ENCODE assay signal across 11 cellular contexts in the genomic region with DNA sequence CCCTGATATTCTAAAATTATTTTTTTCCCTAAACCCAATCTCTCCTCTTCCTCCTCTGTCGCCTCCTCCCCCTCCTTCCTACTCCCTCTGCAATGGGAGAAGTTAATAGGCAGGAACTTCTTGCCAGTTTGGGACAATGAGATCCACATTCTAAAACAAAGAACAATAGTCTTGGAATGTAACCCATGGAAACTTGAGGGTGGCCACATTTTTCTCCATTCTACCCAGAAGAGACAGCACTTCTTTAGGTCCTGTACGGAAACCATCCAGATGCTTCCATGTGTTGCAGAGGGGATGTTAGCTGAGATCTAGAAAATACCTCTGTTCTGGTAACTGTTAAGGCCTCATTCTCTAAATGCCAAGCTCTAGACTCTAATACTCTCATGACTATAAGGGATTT. TPM values are rescaled to one million over a fixed set of nuclear protein-coding genes. Genes with fewer than 3 reads are reported as not detected.
DNase-seq lines count a peak whose midpoint lies in the region; ATAC-seq and TF ChIP-seq lines count a peak whose summit lies in the region.
"Had no signal": no experiment of that assay in that cellular context is flagged by ENCODE, and none has a peak within 500 bp of the region (broad histone marks: within the 10 kb centered on the region; RNA-seq: fewer than 3 reads in every experiment).

No MANE protein-coding gene starts in this region.

- no peak for TF ChIP-seq POLR2A in sigmoid colon (IDR thresholded peaks at IDR 0.05)

- H3K36me3 ChIP-seq in ascending aorta (peaks cover 33 to 42% of the 10 kb centered on the region in 2 donors), sigmoid colon (peaks cover 0 to 35% (median 20%) of the 10 kb centered on the region in 4 donors)

- TF ChIP-seq CTCF in ascending aorta (IDR thresholded peaks at IDR 0.05): no peak
- no peak for TF ChIP-seq CTCF in sigmoid colon (IDR thresholded peaks at IDR 0.05)

- H3K4me3 ChIP-seq in ascending aorta (peak overlapping the region in 1 of 2 donors; percentile 50), right cardiac atrium (ENCODE audit: low read length) (no peak overlapping the region), sigmoid colon (no peak overlapping the region)

- ATAC-seq in right cardiac atrium: peak in 1 of 2 donors; percentile 44

- H3K27me3 ChIP-seq in ascending aorta: no peaks in the 10 kb centered on the region
- no peaks in the 10 kb centered on the region for H3K27me3 ChIP-seq in right cardiac atrium (ENCODE audit: control insufficient read depth, insufficient read depth)
- H3K27me3 ChIP-seq in sigmoid colon: no peaks in the 10 kb centered on the region

- DNase-seq in EH (ENCODE audit: low read depth) (peak; percentile 74), ascending aorta (ENCODE audit: low spot score in 2 of 2) (no peak), right cardiac atrium (no peak), sigmoid colon (no peak), middle frontal gyrus (ENCODE audit: extremely low spot score, low spot score) (no peak), cortex of kidney (lab: John Stamatoyannopoulos, UW) (no peak), HUDEP-2 (lab: John Stamatoyannopoulos, UW; ENCODE audit: unreplicated experiment in 76 of 76) (no peak), ACHN (no peak)
- DNase-seq: activated CD8-positive, alpha-beta memory T cell treated with anti-CD3 and anti-CD28 coated beads, Interleukin-2, amount 50 U/mL, for 4 hours; CD4-positive, alpha-beta T cell; NCI-H1417 treated with DMSO at 0.1 percent for 48 hours had no signal

- no peak for TF ChIP-seq EP300 in sigmoid colon (IDR thresholded peaks at IDR 0.05)

- WGBS in right cardiac atrium: 41% methylated on average over 2 of the region's 2 CpGs
- 63 to 76% methylated on average over 2 of the region's 2 CpGs for WGBS in sigmoid colon, 2 donors

- H3K4me1 ChIP-seq in ascending aorta (peaks cover 55 to 96% of the 10 kb centered on the region in 2 donors), right cardiac atrium (ENCODE audit: control insufficient read depth, insufficient read depth, low read length) (peaks cover 46% of the 10 kb centered on the region), sigmoid colon (peaks cover 0 to 99% (median 87%) of the 10 kb centered on the region in 4 donors)

- no peaks in the 10 kb centered on the region for H3K9me3 ChIP-seq in ascending aorta
- H3K9me3 ChIP-seq in right cardiac atrium (ENCODE audit: control insufficient read depth, low read length): no peaks in the 10 kb centered on the region
- no peaks in the 10 kb centered on the region for H3K9me3 ChIP-seq in sigmoid colon

- H3K27ac ChIP-seq in ascending aorta (peak overlapping the region; percentile 93 to 98), right cardiac atrium (ENCODE audit: low read length) (peak overlapping the region; percentile 84), sigmoid colon (peak overlapping the region; percentile 65 to 95 (median 90))

- in situ Hi-C loops in ACHN (cut with HindIII; ENCODE audit: low pct_ligation_motif_present, low pct_unique_long_range_greater_than_20kb, low sequenced_read_pairs): no loop called here

- intact Hi-C loops in ascending aorta (cut with DNase I): loop anchor here (10.0 kb wide), 2 partner anchors 892 to 1542 kb away; no protein-coding TSS in a partner anchor
- intact Hi-C loops in right cardiac atrium (cut with DNase I): no loop called here
- intact Hi-C loops in sigmoid colon (cut with DNase I): no loop called here

RNA-seq across cellular contexts. Expression of a gene that starts 10.0 kb away (rescaled TPM):
- total RNA-seq in ascending aorta (935 TPM), right cardiac atrium (100 to 1,000 TPM; 440 to 896 (median 629) TPM), sigmoid colon (100 to 1,000 TPM; 168 to 821 (median 339) TPM)
- polyA plus RNA-seq in right cardiac atrium (301 TPM), sigmoid colon (100 to 1,000 TPM in 1 of 3 donors, 10 to 100 TPM in 2; 47.6 to 272 (median 70.9) TPM)
